In genomic region chr13:41970022-41970421, GRCh38 we compare ENCODE assay signal across 25 cellular contexts.
"Had no signal": no experiment of that assay in that cellular context is flagged by ENCODE, and none has a peak within 500 bp of the region (broad histone marks: within the 10 kb centered on the region; RNA-seq: fewer than 3 reads in every experiment).

No MANE protein-coding gene starts in this region.

- H3K4me1 ChIP-seq: gastrocnemius medialis, right atrium auricular region had no signal

- H3K4me3 ChIP-seq: coronary artery, dorsolateral prefrontal cortex, gastrocnemius medialis, left ventricle myocardium inferior, lung, mucosa of descending colon, right atrium auricular region, transverse colon had no signal

- H3K36me3 ChIP-seq: brain microvascular endothelial cell, gastrocnemius medialis, left ventricle myocardium inferior, right atrium auricular region, transverse colon had no signal

- H3K27me3 Mint-ChIP-seq: activated CD4-positive, alpha-beta memory T cell treated with anti-CD3 and anti-CD28 coated beads for 36 hours; activated CD4-positive, alpha-beta T cell treated with anti-CD3 and anti-CD28 coated beads, Interleukin-2, amount 10 ng/mL, durations not matched to agents 24 days and 14 days; activated naive CD8-positive, alpha-beta T cell treated with anti-CD3 and anti-CD28 coated beads, Interleukin-2, amount 10 ng/mL, durations not matched to agents 7 days and 5 days had no signal

- H3K9me3 ChIP-seq: gastrocnemius medialis, left ventricle myocardium inferior, mucosa of descending colon, right atrium auricular region, transverse colon had no signal

- H3K27ac ChIP-seq: brain microvascular endothelial cell, coronary artery, dorsolateral prefrontal cortex, gastrocnemius medialis, left ventricle myocardium inferior, right atrium auricular region, transverse colon had no signal

- H3K9me3 Mint-ChIP-seq: activated CD4-positive, alpha-beta memory T cell treated with anti-CD3 and anti-CD28 coated beads for 36 hours; activated CD4-positive, alpha-beta T cell treated with anti-CD3 and anti-CD28 coated beads, Interleukin-2, amount 10 ng/mL, durations not matched to agents 24 days and 14 days; activated naive CD4-positive, alpha-beta T cell treated with anti-CD3 and anti-CD28 coated beads, Interleukin-2, amount 10 ng/mL, durations not matched to agents 7 days and 5 days; activated naive CD8-positive, alpha-beta T cell treated with anti-CD3 and anti-CD28 coated beads, Interleukin-2, amount 10 ng/mL, durations not matched to agents 7 days and 5 days; natural killer cell treated with Interleukin-12 subunit alpha and Interleukin-12 subunit beta and Interleukin-15 and Interleukin-18, amount 100 ng/mL, for 72 hours had no signal

- H3K36me3 Mint-ChIP-seq: activated CD4-positive, alpha-beta memory T cell treated with anti-CD3 and anti-CD28 coated beads for 36 hours; activated naive CD4-positive, alpha-beta T cell treated with anti-CD3 and anti-CD28 coated beads, Interleukin-2, amount 10 ng/mL, durations not matched to agents 7 days and 5 days; activated naive CD8-positive, alpha-beta T cell treated with anti-CD3 and anti-CD28 coated beads, Interleukin-2, amount 10 ng/mL, durations not matched to agents 7 days and 5 days; natural killer cell treated with Interleukin-12 subunit alpha and Interleukin-12 subunit beta and Interleukin-15 and Interleukin-18, amount 100 ng/mL, for 72 hours had no signal

- FAIRE-seq: astrocyte, islet of Langerhans, urothelium cell line had no signal

- DNase-seq: activated CD4-positive, alpha-beta memory T cell treated with anti-CD3 and anti-CD28 coated beads for 36 hours; activated CD4-positive, alpha-beta T cell treated with anti-CD3 and anti-CD28 coated beads, Interleukin-2, amount 10 ng/mL, durations not matched to agents 24 days and 14 days; activated CD4-positive, CD25-positive, alpha-beta regulatory T cell treated with anti-CD3 and anti-CD28 coated beads, Interleukin-2, amount 50 U/mL, for 72 hours; activated CD8-positive, alpha-beta memory T cell treated with anti-CD3 and anti-CD28 coated beads, Interleukin-2, amount 50 U/mL, for 4 hours; activated gamma-delta T cell; activated naive CD4-positive, alpha-beta T cell treated with anti-CD3 and anti-CD28 coated beads, Interleukin-2, amount 10 ng/mL, durations not matched to agents 7 days and 5 days; activated naive CD8-positive, alpha-beta T cell treated with anti-CD3 and anti-CD28 coated beads, Interleukin-2, amount 10 ng/mL, durations not matched to agents 7 days and 5 days; activated T-cell treated with anti-CD3 and anti-CD28 coated beads, Interleukin-2, amount 50 U/mL, for 1 hour; brain microvascular endothelial cell; dorsolateral prefrontal cortex; effector memory CD4-positive, alpha-beta T cell; gastrocnemius medialis; glutamatergic neuron; left ventricle myocardium inferior; mesendoderm; mucosa of descending colon; stimulated activated naive CD4-positive, alpha-beta T cell treated with Interleukin-2 at 50 U/mL for 16 hours; transverse colon had no signal

- H3K27ac Mint-ChIP-seq: activated CD4-positive, alpha-beta memory T cell treated with anti-CD3 and anti-CD28 coated beads for 36 hours; activated CD4-positive, alpha-beta T cell treated with anti-CD3 and anti-CD28 coated beads, Interleukin-2, amount 10 ng/mL, durations not matched to agents 24 days and 14 days; activated naive CD4-positive, alpha-beta T cell treated with anti-CD3 and anti-CD28 coated beads, Interleukin-2, amount 10 ng/mL, durations not matched to agents 7 days and 5 days; activated naive CD8-positive, alpha-beta T cell treated with anti-CD3 and anti-CD28 coated beads, Interleukin-2, amount 10 ng/mL, durations not matched to agents 7 days and 5 days; natural killer cell treated with Interleukin-12 subunit alpha and Interleukin-12 subunit beta and Interleukin-15 and Interleukin-18, amount 100 ng/mL, for 72 hours had no signal

- H3K4me3 Mint-ChIP-seq: activated CD4-positive, alpha-beta memory T cell treated with anti-CD3 and anti-CD28 coated beads for 36 hours; activated CD4-positive, alpha-beta T cell treated with anti-CD3 and anti-CD28 coated beads, Interleukin-2, amount 10 ng/mL, durations not matched to agents 24 days and 14 days; activated naive CD4-positive, alpha-beta T cell treated with anti-CD3 and anti-CD28 coated beads, Interleukin-2, amount 10 ng/mL, durations not matched to agents 7 days and 5 days; activated naive CD8-positive, alpha-beta T cell treated with anti-CD3 and anti-CD28 coated beads, Interleukin-2, amount 10 ng/mL, durations not matched to agents 7 days and 5 days; natural killer cell treated with Interleukin-12 subunit alpha and Interleukin-12 subunit beta and Interleukin-15 and Interleukin-18, amount 100 ng/mL, for 72 hours had no signal

- ATAC-seq: gastrocnemius medialis; mucosa of descending colon; natural killer cell treated with Interleukin-12 subunit alpha and Interleukin-12 subunit beta and Interleukin-15 and Interleukin-18, amount 100 ng/mL, for 72 hours had no signal

- H3K27me3 ChIP-seq: brain microvascular endothelial cell, gastrocnemius medialis, right atrium auricular region, transverse colon had no signal
